In genomic region chr12:2291182-2291832, GRCh38 we compare ENCODE assay signal across 7 cellular contexts.
DNase-seq lines count a peak whose midpoint lies in the region; ATAC-seq and TF ChIP-seq lines count a peak whose summit lies in the region.

No MANE protein-coding gene starts in this region.

- H2BK12ac ChIP-seq in H9 (ENCODE audit: insufficient read length, low read depth, low read length) = no peak overlapping the region

- H3K79me2 ChIP-seq in H9 (ENCODE audit: insufficient read depth, low read length) = no peaks in the 10 kb centered on the region

- H3K4me2 ChIP-seq in H9 (ENCODE audit: insufficient read depth, insufficient read length, low read length) = no peak overlapping the region

- peaks cover 57 to 59% of the 10 kb centered on the region in 2 experiments for H3K4me1 Mint-ChIP-seq in H9

- no peak overlapping the region for H3K4me3 Mint-ChIP-seq in H9

- no peaks in the 10 kb centered on the region for H3K9me3 Mint-ChIP-seq in H9

- ATAC-seq in mucosa of descending colon (peak; percentile 76), GM21717 (IDR thresholded peaks at IDR 0.05; ENCODE audit: unreplicated experiment) (no peak), GM19452 (IDR thresholded peaks at IDR 0.05; ENCODE audit: unreplicated experiment) (no peak)

- no peak overlapping the region for H4K5ac ChIP-seq in H9 (ENCODE audit: insufficient read length, low read depth, low read length)

- H3K27me3 Mint-ChIP-seq in H9 (ENCODE audit: low read depth) = peaks cover 3% of the 10 kb centered on the region

- H3K56ac ChIP-seq in H9 (ENCODE audit: insufficient read length, low read depth, low read length) = no peak overlapping the region

- H3K9me3 ChIP-seq in H9 (ENCODE audit: control insufficient read depth, low read depth, low read length) (no peaks in the 10 kb centered on the region), mucosa of descending colon (no peaks in the 10 kb centered on the region)

- WGBS in H9 (ENCODE audit: extremely low coverage, insufficient read length, low lambda C conversion rate) = no CpG with 5 or more reads among the region's 15 CpGs

- H3K9ac ChIP-seq in H9 (ENCODE audit: extremely low read depth, insufficient read length, low read length) = no peak overlapping the region

- no peak overlapping the region for H2AK5ac ChIP-seq in H9 (ENCODE audit: insufficient read length, low read length)

- no peaks in the 10 kb centered on the region for H3K79me1 ChIP-seq in H9 (ENCODE audit: insufficient read depth, low read depth, low read length, poor library complexity, severe bottlenecking)

- no peaks in the 10 kb centered on the region for H3K36me3 ChIP-seq in mucosa of descending colon (ENCODE audit: low read depth)

- no peaks in the 10 kb centered on the region for H3K36me3 Mint-ChIP-seq in H9 (ENCODE audit: insufficient read depth in 1 of 3, low read depth in 3 of 3)

- no peak overlapping the region for H3K4me3 ChIP-seq in mucosa of descending colon

- H3T11ph ChIP-seq in H9 (ENCODE audit: low read length) = no peak overlapping the region

- no peak overlapping the region for H3K4ac ChIP-seq in H9 (ENCODE audit: low read depth, low read length)

- no peak overlapping the region for H3K23ac ChIP-seq in H9 (ENCODE audit: insufficient read length, low read depth, low read length)

- no peak overlapping the region for H4K91ac ChIP-seq in H9 (ENCODE audit: insufficient read length, low read depth, low read length)

- TF ChIP-seq CTCF in H9 (conservative IDR thresholded peaks at IDR 0.05) = peak; percentile 88
- peak; percentile 53 for TF ChIP-seq CTCF in mucosa of descending colon (IDR thresholded peaks at IDR 0.05)

- no peak overlapping the region for H2BK120ac ChIP-seq in H9 (ENCODE audit: low read depth, low read length, poor library complexity, severe bottlenecking)

- H3K27me3 ChIP-seq in H9 (ENCODE audit: insufficient read depth, low read length) = no peaks in the 10 kb centered on the region

- H4K20me1 ChIP-seq in H9 (ENCODE audit: control insufficient read depth, insufficient read depth, insufficient read length) = no peaks in the 10 kb centered on the region

- intact Hi-C loops in mucosa of descending colon (cut with DNase I, micrococcal nuclease) = no loop called here

- peaks cover 10% of the 10 kb centered on the region; the same call in 1 of the 2 replicates for H3K4me1 ChIP-seq in H9 (ENCODE audit: insufficient read depth, low read length)
- H3K4me1 ChIP-seq in mucosa of descending colon (ENCODE audit: low read depth) = no peaks in the 10 kb centered on the region

- no peak overlapping the region for H2BK15ac ChIP-seq in H9 (ENCODE audit: low read depth, low read length)

- no peak overlapping the region for H3K27ac ChIP-seq in H9 (ENCODE audit: insufficient read length, low read depth, low read length)

- no peak overlapping the region for H2BK5ac ChIP-seq in H9 (ENCODE audit: insufficient read length, low read length)

- H3K18ac ChIP-seq in H9 (ENCODE audit: insufficient read length, low read depth, low read length) = no peak overlapping the region

- H3K14ac ChIP-seq in H9 (ENCODE audit: insufficient read depth, low read length) = no peak overlapping the region

- H3K27ac Mint-ChIP-seq in H9 = no peak overlapping the region

- H4K8ac ChIP-seq in H9 (replicated peaks; ENCODE audit: insufficient read length, low read depth, low read length) = no peak overlapping the region

- H2BK20ac ChIP-seq in H9 (ENCODE audit: low read depth, low read length, poor library complexity, severe bottlenecking) = no peak overlapping the region

- H3K23me2 ChIP-seq in H9 (ENCODE audit: insufficient read length, low read depth, low read length, poor library complexity, severe bottlenecking) = no peaks in the 10 kb centered on the region

- peak; percentile 50 for DNase-seq in DMS114 treated with DMSO at 0.1 percent for 48 hours (lab: John Stamatoyannopoulos, UW; ENCODE audit: unreplicated experiment)
- DNase-seq in H9 = peak; percentile 83
- DNase-seq in OCI-M1 (lab: John Stamatoyannopoulos, UW) = peak; percentile 71
- DNase-seq in central memory CD4-positive, alpha-beta T cell = peak; percentile 17
- peak in 1 of 3 donors; percentile 58 for DNase-seq in mucosa of descending colon

- H2AFZ ChIP-seq in H9 (ENCODE audit: low read length) = no peak overlapping the region
